ENCODE assay signal across 15 cellular contexts in genomic region chr4:174228988-174229387, GRCh38.
DNase-seq lines count a peak whose midpoint lies in the region; TF ChIP-seq lines count a peak whose summit lies in the region.
"Had no signal": no experiment of that assay in that cellular context is flagged by ENCODE, and none has a peak within 500 bp of the region (broad histone marks: within the 10 kb centered on the region; RNA-seq: fewer than 3 reads in every experiment).

No MANE protein-coding gene starts in this region.

- H3K9me3 ChIP-seq in HEK293 (ENCODE audit: control insufficient read depth, insufficient read depth, low read depth, low read length) = no peaks in the 10 kb centered on the region

- no peaks in the 10 kb centered on the region for H3K4me1 ChIP-seq in HEK293 (ENCODE audit: control insufficient read depth, insufficient read depth, low read length)

- no peak overlapping the region for H3K4me3 ChIP-seq in HEK293 (ENCODE audit: low read depth, low read length)
- H3K4me3 ChIP-seq: GM23338 had no signal

- no peaks in the 10 kb centered on the region for H3K36me3 ChIP-seq in HEK293 (ENCODE audit: control insufficient read depth in 2 of 2, insufficient read depth in 1 of 2, low read length in 2 of 2)

- CTCF ChIA-PET in HEK293 (lab: Yijun Ruan, JAX) = no interaction called here
- CTCF ChIA-PET in HEK293T (lab: Yijun Ruan, JAX) = no interaction called here

- POLR2A ChIA-PET in HEK293 (lab: Yijun Ruan, JAX) = no interaction called here
- POLR2A ChIA-PET in HEK293T (lab: Yijun Ruan, JAX) = interaction anchor here (1.2 to 1.4 kb wide), 2 partner anchors 12 to 55 kb away, joined by 4 to 6 read pairs; partner anchors contain the start of genes CEP44 and FBXO8

- no peak overlapping the region for H3K27ac ChIP-seq in HEK293 (ENCODE audit: extremely low read depth, low read depth, low read length)

- DNase-seq in NCI-H82 (lab: John Stamatoyannopoulos, UW) = peak; percentile 26
- no peak for DNase-seq in NCI-H82 treated with DMSO at 0.1 percent for 48 hours (lab: John Stamatoyannopoulos, UW; ENCODE audit: unreplicated experiment)
- DNase-seq in HEK293T (ENCODE audit: extremely low spot score) = no peak
- no peak for DNase-seq in activated CD4-positive, alpha-beta T cell treated with anti-CD3 and anti-CD28 coated beads for 48 hours
- no peak for DNase-seq in stimulated activated CD4-positive, alpha-beta T cell treated with anti-CD3 and anti-CD28 coated beads, Interleukin-4, amount 100 ng/mL, for 1 hour
- DNase-seq: C1 segment of cervical spinal cord; Calu3; CD4-positive, alpha-beta memory T cell; COR-L47; DMS53; DMS79 treated with DMSO at 0.1 percent for 48 hours; GF-D8; H9 had no signal

- no peak for TF ChIP-seq CTCF in HEK293 (tag by site-specific recombination; IDR thresholded peaks at IDR 0.05)

TF ChIP-seq in HEK293, 187 proteins besides CTCF, POLR2A, EP300 and RAD21:
- TF ChIP-seq ZNF610 (tag by site-specific recombination; IDR thresholded peaks at IDR 0.05; ENCODE audit: borderline replicate concordance) (no peak), PRDM6 (tag by site-specific recombination; IDR thresholded peaks at IDR 0.05) (peak; percentile 34; the same call in 1 of the 2 replicates)

TF ChIP-seq in HEK293T, 16 proteins besides CTCF, POLR2A, EP300 and RAD21:
- TF ChIP-seq FOXM1 (IDR thresholded peaks at IDR 0.05; ENCODE audit: borderline replicate concordance) = no peak
- TF ChIP-seq, protein P1, sequence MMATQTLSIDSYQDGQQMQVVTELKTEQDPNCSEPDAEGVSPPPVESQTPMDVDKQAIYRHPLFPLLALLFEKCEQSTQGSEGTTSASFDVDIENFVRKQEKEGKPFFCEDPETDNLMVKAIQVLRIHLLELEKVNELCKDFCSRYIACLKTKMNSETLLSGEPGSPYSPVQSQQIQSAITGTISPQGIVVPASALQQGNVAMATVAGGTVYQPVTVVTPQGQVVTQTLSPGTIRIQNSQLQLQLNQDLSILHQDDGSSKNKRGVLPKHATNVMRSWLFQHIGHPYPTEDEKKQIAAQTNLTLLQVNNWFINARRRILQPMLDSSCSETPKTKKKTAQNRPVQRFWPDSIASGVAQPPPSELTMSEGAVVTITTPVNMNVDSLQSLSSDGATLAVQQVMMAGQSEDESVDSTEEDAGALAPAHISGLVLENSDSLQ (IDR thresholded peaks at IDR 0.05) = peak; percentile 77
